1 cellular context compared by ENCODE assay signal in the genomic region with DNA sequence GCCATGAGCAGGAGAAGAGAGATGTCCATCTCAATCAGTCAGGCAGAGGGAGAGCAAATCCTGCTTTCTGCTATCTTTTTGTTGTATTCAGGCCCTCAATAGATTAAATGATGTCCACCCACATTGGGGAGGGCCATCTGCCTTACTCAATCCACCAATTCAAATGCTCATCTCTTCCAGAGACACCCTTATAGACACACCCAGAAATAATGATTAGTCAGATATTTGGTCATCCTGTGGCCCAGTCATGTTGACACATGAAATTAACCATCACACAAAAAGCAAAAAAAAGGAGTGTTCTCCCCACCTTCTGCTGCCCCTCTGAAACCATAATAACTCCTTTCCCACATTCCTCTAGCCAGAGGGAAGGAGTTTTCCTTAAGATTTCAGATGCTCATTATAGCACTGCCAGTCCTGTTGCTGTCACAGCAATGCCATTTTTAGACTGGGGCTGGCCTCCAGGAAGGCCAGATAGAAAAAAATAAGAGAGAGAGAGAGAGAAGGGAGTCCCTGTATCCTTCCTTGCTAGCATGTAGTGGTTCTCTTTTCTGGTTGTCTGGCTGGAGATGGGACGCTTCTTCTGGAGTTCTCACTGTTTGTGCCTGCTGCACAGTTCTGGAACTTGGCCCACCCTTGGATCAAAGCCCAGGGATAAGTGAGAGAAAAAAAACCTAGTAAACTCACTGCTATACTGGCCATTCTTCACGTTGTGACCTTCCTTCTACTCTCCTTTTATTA.
TF ChIP-seq lines count a peak whose summit lies in the region.

No MANE protein-coding gene starts in this region.

TF ChIP-seq in liver, 16 proteins besides CTCF, POLR2A, EP300 and RAD21 (continued from another document):
- no peak for TF ChIP-seq REST (IDR thresholded peaks at IDR 0.05)
